Comparison of ENCODE assay signal across 1 cellular context in the genomic region with DNA sequence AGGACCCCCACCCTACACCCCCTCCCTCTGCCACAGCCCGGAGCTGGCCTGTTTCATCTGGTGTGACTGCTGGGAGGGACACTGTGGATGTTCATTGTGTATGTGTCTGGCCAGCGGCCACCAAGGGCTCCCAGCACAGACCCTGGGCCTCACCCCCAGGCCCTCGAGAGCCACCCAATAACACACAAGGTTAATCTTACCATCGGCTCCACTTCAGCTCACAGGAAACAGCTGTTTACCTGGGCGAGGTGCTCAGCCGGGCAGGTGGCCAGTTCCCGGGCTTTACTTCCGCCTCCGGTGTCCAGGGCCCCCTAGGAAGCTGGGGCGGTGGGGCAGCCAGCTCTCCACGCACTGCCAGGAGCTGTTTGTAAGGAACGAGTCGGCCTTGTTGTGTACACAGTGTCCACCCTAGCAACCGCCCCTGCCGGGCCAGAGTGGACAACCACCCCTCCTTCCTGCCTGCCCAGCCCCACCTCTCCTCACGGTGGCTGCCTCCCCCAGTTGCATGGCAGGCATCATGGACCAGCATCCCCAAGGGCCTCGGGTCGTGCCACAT.
TF ChIP-seq lines count a peak whose summit lies in the region.

No MANE protein-coding gene starts in this region.

TF ChIP-seq in HepG2, 621 proteins besides CTCF, POLR2A, EP300 and RAD21 (continued from another document and continues in another):
- TF ChIP-seq NR2F6 (IDR thresholded peaks at IDR 0.05) (no peak), NR2F6 (CRISPR knock-in tag; IDR thresholded peaks at IDR 0.05) (peak; percentile 40; the same call in 1 of the 2 replicates), GTF3A (CRISPR knock-in tag; conservative IDR thresholded peaks at IDR 0.05) (peak; percentile 74; the same call in 1 of the 2 replicates), ZNF687 (CRISPR knock-in tag; IDR thresholded peaks at IDR 0.05) (peak; percentile 97), ZNF510 (CRISPR knock-in tag; IDR thresholded peaks at IDR 0.05; ENCODE audit: low read depth) (0 out of 2 replicates have a peak, but pooled peaks have one; percentile 61), PHF21A (CRISPR knock-in tag; IDR thresholded peaks at IDR 0.05) (peak; percentile 70; the same call in 1 of the 2 replicates), MTA1 (CRISPR knock-in tag; IDR thresholded peaks at IDR 0.05; ENCODE audit: borderline replicate concordance) (peak; percentile 53; the same call in 1 of the 2 replicates), ZEB1 (IDR thresholded peaks at IDR 0.05; ENCODE audit: insufficient replicate concordance, low read depth) (peak; percentile 99), ETV5 (CRISPR knock-in tag; IDR thresholded peaks at IDR 0.05; ENCODE audit: borderline replicate concordance) (peak; percentile 90), KLF12 (CRISPR knock-in tag; IDR thresholded peaks at IDR 0.05; ENCODE audit: borderline replicate concordance) (peak; percentile 21; the same call in 1 of the 2 replicates), IKZF5 (CRISPR knock-in tag; IDR thresholded peaks at IDR 0.05) (peak; percentile 19; the same call in 1 of the 2 replicates), ZFY (CRISPR knock-in tag; IDR thresholded peaks at IDR 0.05) (0 out of 2 replicates have a peak, but pooled peaks have one; percentile 42), NR1H2 (CRISPR knock-in tag; IDR thresholded peaks at IDR 0.05; ENCODE audit: borderline replicate concordance, low read depth) (no peak), ERF (CRISPR knock-in tag; IDR thresholded peaks at IDR 0.05) (no peak), ELF1 (CRISPR knock-in tag; IDR thresholded peaks at IDR 0.05) (peak; percentile 76), RFX5 (IDR thresholded peaks at IDR 0.05; ENCODE audit: low read depth, low read length) (no peak), RBFOX2 (IDR thresholded peaks at IDR 0.05; ENCODE audit: low read depth, low read length) (0 out of 2 replicates have a peak, but pooled peaks have one; percentile 22), RARA (CRISPR knock-in tag; IDR thresholded peaks at IDR 0.05) (peak; percentile 55), NR2C2 (CRISPR knock-in tag; IDR thresholded peaks at IDR 0.05; ENCODE audit: borderline replicate concordance) (peak; percentile 50), GATAD2A (CRISPR knock-in tag; IDR thresholded peaks at IDR 0.05) (peak; percentile 44), PCBP2 (optimal IDR thresholded peaks at IDR 0.05; ENCODE audit: low read depth, low read length, poor library complexity, severe bottlenecking) (no peak), DPF2 (CRISPR knock-in tag; IDR thresholded peaks at IDR 0.05; ENCODE audit: borderline replicate concordance, low read depth) (peak; percentile 30; the same call in 1 of the 2 replicates), PAWR (CRISPR knock-in tag; IDR thresholded peaks at IDR 0.05; ENCODE audit: borderline replicate concordance) (peak; percentile 61; the same call in 1 of the 2 replicates), ZNF598 (CRISPR knock-in tag; IDR thresholded peaks at IDR 0.05; ENCODE audit: borderline replicate concordance) (no peak), ZNF639 (CRISPR knock-in tag; conservative IDR thresholded peaks at IDR 0.05) (0 out of 2 replicates have a peak, but pooled peaks have one; percentile 28), MXD4 (CRISPR knock-in tag; IDR thresholded peaks at IDR 0.05) (peak; percentile 69), DRAP1 (CRISPR knock-in tag; IDR thresholded peaks at IDR 0.05) (0 out of 2 replicates have a peak, but pooled peaks have one; percentile 20), POLR2G (IDR thresholded peaks at IDR 0.05; ENCODE audit: low read depth, low read length) (peak; percentile 32; the same call in 1 of the 2 replicates), YY1 (IDR thresholded peaks at IDR 0.05; ENCODE audit: insufficient read depth, insufficient replicate concordance, low read depth, low read length) (peak; percentile 41), ARNTL (CRISPR knock-in tag; IDR thresholded peaks at IDR 0.05) (0 out of 2 replicates have a peak, but pooled peaks have one; percentile 18), THRA (CRISPR knock-in tag; IDR thresholded peaks at IDR 0.05; ENCODE audit: borderline replicate concordance) (peak; percentile 55; the same call in 1 of the 2 replicates), RFX3 (CRISPR knock-in tag; IDR thresholded peaks at IDR 0.05) (peak; percentile 64), GATA4 (IDR thresholded peaks at IDR 0.05; ENCODE audit: borderline replicate concordance, low read depth) (0 out of 2 replicates have a peak, but pooled peaks have one; percentile 28), ZNF251 (CRISPR knock-in tag; IDR thresholded peaks at IDR 0.05) (0 out of 2 replicates have a peak, but pooled peaks have one; percentile 64), SP5 (CRISPR knock-in tag; IDR thresholded peaks at IDR 0.05; ENCODE audit: borderline replicate concordance, low read depth) (no peak), ZNF34 (CRISPR knock-in tag; IDR thresholded peaks at IDR 0.05; ENCODE audit: borderline replicate concordance) (0 out of 2 replicates have a peak, but pooled peaks have one; percentile 34), GMEB1 (CRISPR knock-in tag; IDR thresholded peaks at IDR 0.05; ENCODE audit: borderline replicate concordance) (peak; percentile 25; the same call in 1 of the 2 replicates), ZNF572 (CRISPR knock-in tag; IDR thresholded peaks at IDR 0.05) (peak; percentile 78; the same call in 1 of the 2 replicates), ZNF263 (CRISPR knock-in tag; IDR thresholded peaks at IDR 0.05) (peak; percentile 36; the same call in 1 of the 2 replicates), ZNF589 (CRISPR knock-in tag; conservative IDR thresholded peaks at IDR 0.05) (peak; percentile 41; the same call in 1 of the 2 replicates), SALL1 (CRISPR knock-in tag; IDR thresholded peaks at IDR 0.05) (peak; percentile 61), PPARG (CRISPR knock-in tag; conservative IDR thresholded peaks at IDR 0.05) (0 out of 2 replicates have a peak, but pooled peaks have one; percentile 19), PHF20 (CRISPR knock-in tag; IDR thresholded peaks at IDR 0.05) (peak; percentile 44; the same call in 1 of the 2 replicates), ZBTB7B (CRISPR knock-in tag; IDR thresholded peaks at IDR 0.05) (no peak)
- TF ChIP-seq, protein P1, sequence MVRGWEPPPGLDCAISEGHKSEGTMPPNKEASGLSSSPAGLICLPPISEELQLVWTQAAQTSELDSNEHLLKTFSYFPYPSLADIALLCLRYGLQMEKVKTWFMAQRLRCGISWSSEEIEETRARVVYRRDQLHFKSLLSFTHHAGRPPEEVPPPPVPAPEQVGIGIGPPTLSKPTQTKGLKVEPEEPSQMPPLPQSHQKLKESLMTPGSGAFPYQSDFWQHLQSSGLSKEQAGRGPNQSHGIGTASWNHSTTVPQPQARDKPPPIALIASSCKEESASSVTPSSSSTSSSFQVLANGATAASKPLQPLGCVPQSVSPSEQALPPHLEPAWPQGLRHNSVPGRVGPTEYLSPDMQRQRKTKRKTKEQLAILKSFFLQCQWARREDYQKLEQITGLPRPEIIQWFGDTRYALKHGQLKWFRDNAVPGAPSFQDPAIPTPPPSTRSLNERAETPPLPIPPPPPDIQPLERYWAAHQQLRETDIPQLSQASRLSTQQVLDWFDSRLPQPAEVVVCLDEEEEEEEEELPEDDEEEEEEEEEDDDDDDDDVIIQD (CRISPR knock-in tag; IDR thresholded peaks at IDR 0.05; ENCODE audit: low read depth): peak; percentile 43; the same call in 1 of the 2 replicates
- TF ChIP-seq, protein P2, sequence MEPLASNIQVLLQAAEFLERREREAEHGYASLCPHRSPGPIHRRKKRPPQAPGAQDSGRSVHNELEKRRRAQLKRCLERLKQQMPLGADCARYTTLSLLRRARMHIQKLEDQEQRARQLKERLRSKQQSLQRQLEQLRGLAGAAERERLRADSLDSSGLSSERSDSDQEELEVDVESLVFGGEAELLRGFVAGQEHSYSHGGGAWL (CRISPR knock-in tag; IDR thresholded peaks at IDR 0.05): no peak
